1 cellular context compared by ENCODE assay signal in genomic region chr10:5710854-5711253, GRCh38.
TF ChIP-seq lines count a peak whose summit lies in the region.

No MANE protein-coding gene starts in this region.

TF ChIP-seq in IMR-90, 13 proteins besides CTCF, POLR2A, EP300 and RAD21 (continued from another document):
- TF ChIP-seq CHD1 (IDR thresholded peaks at IDR 0.05; ENCODE audit: low read depth, low read length) (no peak), USF2 (IDR thresholded peaks at IDR 0.05; ENCODE audit: low read depth, low read length) (no peak), CEBPB (IDR thresholded peaks at IDR 0.05; ENCODE audit: low read depth, low read length) (no peak), BHLHE40 (IDR thresholded peaks at IDR 0.05; ENCODE audit: low read depth, low read length) (no peak), MAFK (IDR thresholded peaks at IDR 0.05; ENCODE audit: low read depth, low read length) (no peak), MAZ (IDR thresholded peaks at IDR 0.05; ENCODE audit: borderline replicate concordance, low read depth, low read length) (no peak)
